7 cellular contexts compared by ENCODE assay signal in genomic region chr3:58217209-58217811, GRCh38. TPM values are rescaled to one million over a fixed set of nuclear protein-coding genes. Genes with fewer than 3 reads are reported as not detected.
DNase-seq lines count a peak whose midpoint lies in the region; ATAC-seq, FAIRE-seq and TF ChIP-seq lines count a peak whose summit lies in the region.

No MANE protein-coding gene starts in this region.

- no peaks in the 10 kb centered on the region for H4K20me1 ChIP-seq in H1 (replicated peaks in 1 of 2; ENCODE audit: control insufficient read depth in 1 of 2, insufficient read depth in 2 of 2, low read length in 2 of 2)

- H3K4me1 Mint-ChIP-seq in stimulated activated memory B cell treated with anti-CD40 and anti-IgM and Interleukin-4, amounts not matched to agents 10 μg/mL and 1 μg/mL and 100 μg/mL, for 72 hours = peaks cover 52% of the 10 kb centered on the region

- H2AK5ac ChIP-seq in H1 (ENCODE audit: low read depth, low read length) (no peak overlapping the region), mesendoderm (ENCODE audit: low read length) (no peak overlapping the region)

- TF ChIP-seq RAD21 in H1 (IDR thresholded peaks at IDR 0.05 in 1 of 2, conservative IDR thresholded peaks at IDR 0.05 in 1 of 2; ENCODE audit: low read depth in 2 of 2, low read length in 2 of 2) = peak; percentile 47 to 58

- H3K4me3 Mint-ChIP-seq in stimulated activated memory B cell treated with anti-CD40 and anti-IgM and Interleukin-4, amounts not matched to agents 10 μg/mL and 1 μg/mL and 100 μg/mL, for 72 hours = peak overlapping the region; percentile 69

- no peaks in the 10 kb centered on the region for H3K36me3 Mint-ChIP-seq in stimulated activated memory B cell treated with anti-CD40 and anti-IgM and Interleukin-4, amounts not matched to agents 10 μg/mL and 1 μg/mL and 100 μg/mL, for 72 hours

- FAIRE-seq in H1 (lab: Jason Lieb, UNC) = peak; percentile 93

- H4K91ac ChIP-seq in H1 (replicated peaks; ENCODE audit: insufficient read length, low read length) = no peak overlapping the region

- peaks cover 0 to 3% (median under 1%) of the 10 kb centered on the region in 4 experiments; a peak in 3 of 7 replicates for H3K4me1 ChIP-seq in H1 (replicated peaks in 1 of 4; ENCODE audit: control insufficient read depth in 3 of 4, insufficient read depth in 4 of 4, low read length in 3 of 4)
- peaks cover 12% of the 10 kb centered on the region for H3K4me1 ChIP-seq in mesendoderm (ENCODE audit: control insufficient read depth, low read depth, low read length)

- H3K23ac ChIP-seq in H1 (ENCODE audit: insufficient read length) (no peak overlapping the region), mesendoderm (ENCODE audit: low read length) (no peak overlapping the region)

- H2BK20ac ChIP-seq in H1 (ENCODE audit: low read length) = no peak overlapping the region; the same call in 1 of the 2 replicates

- H3K4me3 ChIP-seq in H1 (ENCODE audit: extremely low read depth in 1 of 4, insufficient read depth in 2 of 4, low read depth in 3 of 4, low read length in 4 of 4) = peak overlapping the region in 3 of 4 experiments; percentile 24 to 49 (median 36); a peak in 3 of 8 replicates
- no peak overlapping the region for H3K4me3 ChIP-seq in mesendoderm (ENCODE audit: low read length)

- H2BK120ac ChIP-seq in H1 (replicated peaks; ENCODE audit: low read depth, low read length) = no peak overlapping the region
- H2BK120ac ChIP-seq in mesendoderm (ENCODE audit: low read depth, low read length) = no peak overlapping the region

- H4K5ac ChIP-seq in H1 (ENCODE audit: insufficient read length, low read depth, low read length) (no peak overlapping the region), mesendoderm (ENCODE audit: low read length) (no peak overlapping the region)

- H3K27me3 Mint-ChIP-seq in stimulated activated memory B cell treated with anti-CD40 and anti-IgM and Interleukin-4, amounts not matched to agents 10 μg/mL and 1 μg/mL and 100 μg/mL, for 72 hours = no peaks in the 10 kb centered on the region

- no peaks in the 10 kb centered on the region for H3K9me3 ChIP-seq in H1 (ENCODE audit: insufficient read depth in 2 of 2, low read depth in 1 of 2, low read length in 1 of 2)

- H3K9me3 Mint-ChIP-seq in stimulated activated memory B cell treated with anti-CD40 and anti-IgM and Interleukin-4, amounts not matched to agents 10 μg/mL and 1 μg/mL and 100 μg/mL, for 72 hours = no peaks in the 10 kb centered on the region

- peak overlapping the region; percentile 75 for H3K27ac Mint-ChIP-seq in stimulated activated memory B cell treated with anti-CD40 and anti-IgM and Interleukin-4, amounts not matched to agents 10 μg/mL and 1 μg/mL and 100 μg/mL, for 72 hours

- CTCF ChIA-PET in H1 (lab: Charles Lee; ENCODE audit: partially characterized antibody) = interaction anchor here (0.6 to 10.5 kb wide), 35 partner anchors 9 to 1334 kb away, joined by 3 to 128 read pairs (median 6); partner anchors contain the start of genes HTD2 and RPP14

- WGBS in H1 (ENCODE audit: extremely low coverage in 1 of 2, insufficient coverage in 1 of 2, insufficient read length in 1 of 2, insufficient replicate concordance in 2 of 2, low coverage in 1 of 2, low lambda C conversion rate in 2 of 2, missing lambda C conversion rate in 1 of 2), 2 experiments = 18% methylated on average over 15 of the region's 15 CpGs; no CpG with 5 or more reads in 1 of the 2 experiments
- no CpG with 5 or more reads among the region's 15 CpGs for WGBS in mesendoderm (ENCODE audit: extremely low coverage, insufficient coverage, low lambda C conversion rate)

- TF ChIP-seq CTCF in GM10266 (IDR thresholded peaks at IDR 0.05; ENCODE audit: control insufficient read depth, insufficient read depth, low read depth, missing control alignments) = peak; percentile 82
- TF ChIP-seq CTCF in H1 (IDR thresholded peaks at IDR 0.05; ENCODE audit: control extremely low read depth in 1 of 3, insufficient read depth in 1 of 3, low read depth in 1 of 3, low read length in 3 of 3) = peak; percentile 80 to 94 (median 81)

- no peak overlapping the region for H2BK15ac ChIP-seq in H1 (ENCODE audit: low read length)
- no peak overlapping the region for H2BK15ac ChIP-seq in mesendoderm (replicated peaks; ENCODE audit: low read depth)

- H2AFZ ChIP-seq in H1 (ENCODE audit: low read length) = peak overlapping the region; percentile 86; the same call in 1 of the 2 replicates

- TF ChIP-seq EP300 in H1 (IDR thresholded peaks at IDR 0.05; ENCODE audit: borderline replicate concordance in 1 of 2, low read depth in 2 of 2, low read length in 2 of 2) = no peak

- no peak for TF ChIP-seq POLR2A in H1 (IDR thresholded peaks at IDR 0.05; ENCODE audit: control extremely low read depth in 1 of 2, low read depth in 2 of 2, low read length in 2 of 2)

- H4K8ac ChIP-seq in H1 (ENCODE audit: extremely low read depth, insufficient read depth, low read length) (peak overlapping the region; percentile 28), mesendoderm (ENCODE audit: low read depth, low read length) (no peak overlapping the region)

- H3K79me2 ChIP-seq in H1 (ENCODE audit: control insufficient read depth in 1 of 2, insufficient read depth in 2 of 2, low read length in 2 of 2) = no peaks in the 10 kb centered on the region
- H3K79me2 ChIP-seq in mesendoderm (ENCODE audit: control insufficient read depth, insufficient read depth, low read length) = no peaks in the 10 kb centered on the region

- DNase-seq in GM10266 (ENCODE audit: extremely low spot score) (peak; percentile 45), NCI-H82 treated with DMSO at 0.1 percent for 48 hours (lab: John Stamatoyannopoulos, UW; ENCODE audit: unreplicated experiment) (peak; percentile 31), H1 (ENCODE audit: low read depth in 1 of 2, low spot score in 2 of 2) (peak in 1 of 2 experiments; percentile 82), mesendoderm (peak; percentile 95)
- DNase-seq in activated CD8-positive, alpha-beta memory T cell treated with anti-CD3 and anti-CD28 coated beads for 1 hour (ENCODE audit: extremely low read depth in 1 of 2, low read depth in 1 of 2) = peak; percentile 20 to 25

- H3K27me3 ChIP-seq in H1 (replicated peaks in 1 of 4; ENCODE audit: control insufficient read depth in 3 of 4, extremely low read depth in 1 of 4, insufficient read depth in 3 of 4, low read length in 3 of 4) (no peaks in the 10 kb centered on the region), mesendoderm (ENCODE audit: insufficient read depth, low read length, poor library complexity) (no peaks in the 10 kb centered on the region)

- H3K56ac ChIP-seq in H1 (replicated peaks; ENCODE audit: insufficient read length, low read depth, low read length) = no peak overlapping the region
- H3K56ac ChIP-seq in mesendoderm (ENCODE audit: low read length) = peak overlapping the region; percentile 75

- peak; percentile 34 for ATAC-seq in HG02852 (IDR thresholded peaks at IDR 0.05; ENCODE audit: unreplicated experiment)
- ATAC-seq in stimulated activated memory B cell treated with anti-CD40 and anti-IgM and Interleukin-4, amounts not matched to agents 10 μg/mL and 1 μg/mL and 100 μg/mL, for 72 hours = peak; percentile 53

- H2BK12ac ChIP-seq in H1 (ENCODE audit: low read depth, low read length) = no peak overlapping the region; the same call in 1 of the 2 replicates

- H3K79me1 ChIP-seq in H1 (ENCODE audit: low read depth, low read length) (no peaks in the 10 kb centered on the region), mesendoderm (ENCODE audit: low read length) (no peaks in the 10 kb centered on the region)

- H2BK5ac ChIP-seq in H1 (ENCODE audit: low read depth, low read length) (peak overlapping the region; percentile 18; the same call in 1 of the 2 replicates), mesendoderm (ENCODE audit: low read length) (peak overlapping the region; percentile 58)

- no peaks in the 10 kb centered on the region; the same call in 1 of the 2 replicates for H3K23me2 ChIP-seq in H1 (ENCODE audit: low read depth, low read length)

- H3K27ac ChIP-seq in H1 (ENCODE audit: low read depth, low read length) (no peak overlapping the region; the same call in 1 of the 2 replicates), mesendoderm (ENCODE audit: low read depth, low read length) (no peak overlapping the region)

- H3K14ac ChIP-seq in H1 (ENCODE audit: insufficient read length) = no peak overlapping the region

- H3K36me3 ChIP-seq in H1 (ENCODE audit: control insufficient read depth in 2 of 4, insufficient read depth in 4 of 4, low read length in 3 of 4) = no peaks in the 10 kb centered on the region
- no peaks in the 10 kb centered on the region for H3K36me3 ChIP-seq in mesendoderm (ENCODE audit: control insufficient read depth, insufficient read depth, low read length)

- H3K18ac ChIP-seq in H1 (ENCODE audit: extremely low read depth, low read length) (0 out of 2 replicates have a peak overlapping the region, but pooled peaks have one; percentile 43), mesendoderm (ENCODE audit: low read length) (no peak overlapping the region)

- no peak overlapping the region for H3K9ac ChIP-seq in H1 (replicated peaks in 1 of 4; ENCODE audit: extremely low read depth in 1 of 4, low read depth in 3 of 4, low read length in 3 of 4)
- peak overlapping the region; percentile 45 for H3K9ac ChIP-seq in mesendoderm (ENCODE audit: low read length)

- POLR2A ChIA-PET in H1 (lab: Charles Lee; ENCODE audit: partially characterized antibody) = interaction anchor here (0.6 to 1.2 kb wide), 2 partner anchors 15 to 795 kb away, joined by 3 read pairs; no protein-coding TSS in a partner anchor

- no peak overlapping the region for H3K4ac ChIP-seq in H1 (replicated peaks; ENCODE audit: insufficient read length, low read depth, low read length)
- no peak overlapping the region for H3K4ac ChIP-seq in mesendoderm (ENCODE audit: low read depth, low read length)

- H3K4me2 ChIP-seq in H1 (ENCODE audit: insufficient read depth in 1 of 2, low read depth in 2 of 2, low read length in 2 of 2) = peak overlapping the region; percentile 29 to 74; a peak in 3 of 4 replicates
- H3K4me2 ChIP-seq in mesendoderm (ENCODE audit: low read length) = peak overlapping the region; percentile 50

RNA-seq across cellular contexts. Expression of gene DNASE1L3, which starts 6.5 kb away (rescaled TPM):
- not detected in 2 replicates for total RNA-seq in H1 (2021; fragmentation: NEBNext Ultra II Directional; extraction: Animal tissue kit (Norgen Biotek cat#: 25700))
- not detected in 2 replicates for polyA plus RNA-seq in H1 (2011; rRNA removed)
- polyA plus RNA-seq in H1 (2011; cell fraction: cytosol; rRNA removed) = not detected
- polyA plus RNA-seq in H1 (2011; cell fraction: nucleus; rRNA removed) = not detected
- polyA plus RNA-seq in H1 (2012, experiment 1 of 2) = not detected in 4 replicates
- polyA plus RNA-seq in H1 (2012, experiment 2 of 2) = not detected
- polyA plus RNA-seq in H1 (2013, experiment 1 of 2) = not detected
- not detected for polyA plus RNA-seq in H1 (2013, experiment 2 of 2)
- not detected in 2 replicates for polyA minus RNA-seq in H1 (2011; rRNA and poly(A)+ RNA removed)
- polyA minus RNA-seq in H1 (2011; cell fraction: cytosol; rRNA and poly(A)+ RNA removed) = not detected
- polyA minus RNA-seq in H1 (2011; cell fraction: nucleus; rRNA and poly(A)+ RNA removed) = not detected
- not detected for polyA plus RNA-seq in mesendoderm (2013, experiment 1 of 2)
- not detected for polyA plus RNA-seq in mesendoderm (2013, experiment 2 of 2)

RNA-seq across cellular contexts. Expression of gene ABHD6, which starts 20.3 kb away (rescaled TPM):
- total RNA-seq in H1 (2021; fragmentation: NEBNext Ultra II Directional; extraction: Animal tissue kit (Norgen Biotek cat#: 25700)) = 5.9 and 6.3 TPM in 2 replicates
- polyA plus RNA-seq in H1 (2011; rRNA removed) = 6.6 and 9.6 TPM in 2 replicates
- polyA plus RNA-seq in H1 (2011; cell fraction: cytosol; rRNA removed) = 8.3 TPM
- 8.9 TPM for polyA plus RNA-seq in H1 (2011; cell fraction: nucleus; rRNA removed)
- polyA plus RNA-seq in H1 (2012, experiment 1 of 2) = 3.7 to 5.0 TPM (median 4.9 TPM) in 4 replicates
- 5.3 TPM for polyA plus RNA-seq in H1 (2012, experiment 2 of 2)
- 4.9 TPM for polyA plus RNA-seq in H1 (2013, experiment 1 of 2)
- polyA plus RNA-seq in H1 (2013, experiment 2 of 2) = 7.0 TPM
- 14.2 and 17.0 TPM in 2 replicates for polyA minus RNA-seq in H1 (2011; rRNA and poly(A)+ RNA removed)
- 6.9 TPM for polyA minus RNA-seq in H1 (2011; cell fraction: cytosol; rRNA and poly(A)+ RNA removed)
- polyA minus RNA-seq in H1 (2011; cell fraction: nucleus; rRNA and poly(A)+ RNA removed) = 9.9 TPM
- 2.7 TPM for polyA plus RNA-seq in mesendoderm (2013, experiment 1 of 2)
- 2.5 TPM for polyA plus RNA-seq in mesendoderm (2013, experiment 2 of 2)
